In the genomic region with DNA sequence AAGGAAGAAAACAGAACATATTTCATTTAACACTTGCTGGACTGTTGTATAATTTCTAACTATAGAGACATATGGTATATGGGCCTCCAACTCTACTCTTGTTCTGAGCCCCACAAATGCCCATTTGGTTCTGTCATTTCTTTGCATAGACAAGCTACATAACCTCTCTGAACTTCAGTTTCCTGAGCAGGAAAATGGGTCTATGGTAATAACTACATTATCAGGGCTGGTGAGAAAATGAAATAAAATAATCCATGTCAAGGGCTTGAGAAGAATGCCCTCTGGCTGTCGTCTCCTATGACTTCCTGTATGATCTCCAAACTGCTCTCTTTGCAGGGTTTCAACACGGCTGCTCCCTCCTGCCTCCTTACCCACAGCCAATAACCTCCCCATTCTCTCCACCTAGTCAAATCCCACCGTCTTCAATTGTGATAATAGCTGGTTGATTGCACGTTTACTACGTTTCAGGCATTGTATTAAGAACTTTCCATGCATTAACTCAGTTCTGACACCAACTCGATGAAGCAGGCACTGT, we compare ENCODE assay signal across 8 cellular contexts. TPM values are rescaled to one million over a fixed set of nuclear protein-coding genes. Genes with fewer than 3 reads are reported as not detected.
DNase-seq lines count a peak whose midpoint lies in the region; TF ChIP-seq lines count a peak whose summit lies in the region.

No MANE protein-coding gene starts in this region.

- no peaks in the 10 kb centered on the region for H3K27me3 Mint-ChIP-seq in nephron progenitor cell (ENCODE audit: low read depth, poor library complexity)

- intact Hi-C loops in lower leg skin (cut with DNase I; ENCODE audit: low total_unique reads): no loop called here

- H3K9me3 ChIP-seq in BE2C: no peaks in the 10 kb centered on the region
- H3K9me3 ChIP-seq in MG63: no peaks in the 10 kb centered on the region
- no peaks in the 10 kb centered on the region for H3K9me3 ChIP-seq in duodenal mucosa (ENCODE audit: control insufficient read depth in 1 of 2, low read length in 2 of 2)

- peak overlapping the region; percentile 88 for H3K4me3 Mint-ChIP-seq in nephron progenitor cell

- DNase-seq in BE2C (no peak), MG63 (no peak), nephron progenitor cell (no peak), NCI-H128 (lab: John Stamatoyannopoulos, UW; ENCODE audit: unreplicated experiment) (no peak), A172 (ENCODE audit: low spot score) (no peak), lower leg skin (ENCODE audit: low spot score in 2 of 2) (no peak), LoVo (ENCODE audit: low spot score) (no peak)

- H3K4me1 ChIP-seq in BE2C (no peaks in the 10 kb centered on the region), duodenal mucosa (ENCODE audit: control insufficient read depth in 1 of 2, insufficient read depth in 2 of 2, low read length in 2 of 2) (peaks cover 4 to 10% of the 10 kb centered on the region in 2 donors)

- no peaks in the 10 kb centered on the region for H3K27me3 ChIP-seq in BE2C
- H3K27me3 ChIP-seq in MG63: no peaks in the 10 kb centered on the region
- no peaks in the 10 kb centered on the region for H3K27me3 ChIP-seq in duodenal mucosa (ENCODE audit: control insufficient read depth in 1 of 2, insufficient read depth in 2 of 2, low read length in 2 of 2)

- TF ChIP-seq POLR2A in lower leg skin (IDR thresholded peaks at IDR 0.05): no peak

- WGBS in lower leg skin, 2 donors: 7 to 9% methylated on average over 6 of the region's 6 CpGs

- peaks cover 13% of the 10 kb centered on the region for H3K36me3 Mint-ChIP-seq in nephron progenitor cell (ENCODE audit: low read depth)

- H3K4me1 Mint-ChIP-seq in nephron progenitor cell: peaks cover 73% of the 10 kb centered on the region

- peak overlapping the region; percentile 51 for H3K27ac ChIP-seq in duodenal mucosa (ENCODE audit: low read depth, low read length)

- peak overlapping the region; percentile 99 for H3K27ac Mint-ChIP-seq in nephron progenitor cell

- H3K9ac ChIP-seq in duodenal mucosa (ENCODE audit: low read depth in 1 of 2, low read length in 2 of 2): peak overlapping the region in 1 of 2 donors; percentile 1

- peak overlapping the region; percentile 59 for H3K4me3 ChIP-seq in BE2C (ENCODE audit: low read depth, low read length)
- peak overlapping the region; percentile 50 for H3K4me3 ChIP-seq in MG63
- H3K4me3 ChIP-seq in duodenal mucosa (ENCODE audit: low read depth in 1 of 2, low read length in 2 of 2): peak overlapping the region; percentile 43 to 49
- H3K4me3 ChIP-seq in lower leg skin (ENCODE audit: low read depth, poor library complexity, severe bottlenecking): no peak overlapping the region

- TF ChIP-seq CTCF in BE2C (IDR thresholded peaks at IDR 0.05; ENCODE audit: low read depth, low read length) (no peak), nephron progenitor cell (IDR thresholded peaks at IDR 0.05) (no peak), lower leg skin (IDR thresholded peaks at IDR 0.05) (no peak)

- no peaks in the 10 kb centered on the region for H3K9me3 Mint-ChIP-seq in nephron progenitor cell

- H3K36me3 ChIP-seq in BE2C (no peaks in the 10 kb centered on the region), MG63 (no peaks in the 10 kb centered on the region), duodenal mucosa (ENCODE audit: control insufficient read depth in 1 of 2, insufficient read depth in 2 of 2, low read length in 2 of 2) (no peaks in the 10 kb centered on the region)

RNA-seq across cellular contexts. Expression of gene ZCCHC3, which starts 12.0 kb away (rescaled TPM):
- 72.9 TPM for polyA plus RNA-seq in BE2C (2012; ENCODE audit: insufficient read depth, insufficient read length, low read depth)
- total RNA-seq in MG63 (2014; rRNA removed; shearing (Covaris generic); ENCODE audit: low replicate concordance): 9.1 and 13.5 TPM in 2 replicates
- total RNA-seq in A172 (2014; rRNA removed; shearing (Covaris generic)): 12.9 and 18.2 TPM in 2 replicates
- 10 to 100 TPM in 1 of 4 donors, 1 to 10 TPM in 3; 7.3 to 10.8 (median 9.2) TPM for total RNA-seq in lower leg skin

RNA-seq across cellular contexts. Expression of gene SOX12, which starts 16.0 kb away (rescaled TPM):
- polyA plus RNA-seq in BE2C (2012; ENCODE audit: insufficient read depth, insufficient read length, low read depth): 27.4 TPM
- 2.1 and 3.1 TPM in 2 replicates for total RNA-seq in MG63 (2014; rRNA removed; shearing (Covaris generic); ENCODE audit: low replicate concordance)
- total RNA-seq in A172 (2014; rRNA removed; shearing (Covaris generic)): 7.4 and 9.4 TPM in 2 replicates
- 1 to 10 TPM; 4.7 to 9.9 (median 5.4) TPM for total RNA-seq in lower leg skin

RNA-seq across cellular contexts. Expression of gene C20orf96, which starts 18.8 kb away (rescaled TPM):
- 4.6 TPM for polyA plus RNA-seq in BE2C (2012; ENCODE audit: insufficient read depth, insufficient read length, low read depth)
- 1.6 TPM in 1 of 2 replicates, not detected in the other for total RNA-seq in MG63 (2014; rRNA removed; shearing (Covaris generic); ENCODE audit: low replicate concordance)
- total RNA-seq in A172 (2014; rRNA removed; shearing (Covaris generic)): 3.1 and 3.8 TPM in 2 replicates
- total RNA-seq in lower leg skin: under 1 TPM in 3 of 4 donors, not detected in 1; 0.36 to 0.59 (median 0.52) TPM

RNA-seq across cellular contexts. Expression of gene NRSN2, which starts 37.5 kb away (rescaled TPM):
- 55.0 TPM for polyA plus RNA-seq in BE2C (2012; ENCODE audit: insufficient read depth, insufficient read length, low read depth)
- total RNA-seq in MG63 (2014; rRNA removed; shearing (Covaris generic); ENCODE audit: low replicate concordance): 1.8 and 24.3 TPM in 2 replicates
- total RNA-seq in A172 (2014; rRNA removed; shearing (Covaris generic)): 28.5 and 45.1 TPM in 2 replicates
- 10 to 100 TPM in 2 of 4 donors, 1 to 10 TPM in 2; 4.4 to 16.6 (median 9.9) TPM for total RNA-seq in lower leg skin

RNA-seq across cellular contexts. Expression of gene DEFB132, which starts 51.8 kb away (rescaled TPM):
- not detected for polyA plus RNA-seq in BE2C (2012; ENCODE audit: insufficient read depth, insufficient read length, low read depth)
- not detected in 2 replicates for total RNA-seq in MG63 (2014; rRNA removed; shearing (Covaris generic); ENCODE audit: low replicate concordance)
- not detected in 2 replicates for total RNA-seq in A172 (2014; rRNA removed; shearing (Covaris generic))
- total RNA-seq in lower leg skin: not detected
